8 cellular contexts compared by ENCODE assay signal in genomic region chr1:27605796-27606707, GRCh38. TPM values are rescaled to one million over a fixed set of nuclear protein-coding genes. Genes with fewer than 3 reads are reported as not detected.
DNase-seq lines count a peak whose midpoint lies in the region; ATAC-seq and TF ChIP-seq lines count a peak whose summit lies in the region.

No MANE protein-coding gene starts in this region.

- no peak overlapping the region for H3K4me3 ChIP-seq in AG04450 (ENCODE audit: low read depth, low read length)
- no peak overlapping the region for H3K4me3 ChIP-seq in mucosa of descending colon
- no peak overlapping the region for H3K4me3 ChIP-seq in tibial artery

- POLR2A ChIA-PET in AG04450 (lab: Yijun Ruan, JAX), result interaction anchor here (0.7 to 1.9 kb wide), 3 partner anchors 49 to 241 kb away, joined by 3 to 11 read pairs (median 11); no protein-coding TSS in a partner anchor

- CTCF ChIA-PET in AG04450 (lab: Charles Lee), result interaction anchor here (0.6 to 10.7 kb wide), 49 partner anchors 9 to 720 kb away, joined by 3 to 180 read pairs (median 4); partner anchors contain the start of gene GPR3

- intact Hi-C loops in mucosa of descending colon (cut with DNase I, micrococcal nuclease) (loop anchor here (5.0 to 10.0 kb wide), 2 partner anchors 56 to 191 kb away; no protein-coding TSS in a partner anchor), tibial artery (cut with DNase I; ENCODE audit: low total_unique reads) (loop anchor here (2.0 to 10.0 kb wide), 2 partner anchors 203 to 301 kb away; no protein-coding TSS in a partner anchor)

- H3K36me3 ChIP-seq in mucosa of descending colon (ENCODE audit: low read depth) (no peaks in the 10 kb centered on the region), tibial artery (no peaks in the 10 kb centered on the region)

- DNase-seq in AG04450 (ENCODE audit: low read depth, low spot score), result peak; percentile 44
- DNase-seq in NCI-H345 (lab: John Stamatoyannopoulos, UW), result peak; percentile 59
- DNase-seq in activated CD4-positive, alpha-beta T cell treated with anti-CD3 and anti-CD28 coated beads for 48 hours, result peak; percentile 68
- peak; percentile 75 for DNase-seq in dermis blood vessel endothelial cell
- peak in 2 of 3 donors; percentile 57 to 66 for DNase-seq in mucosa of descending colon
- no peak for DNase-seq in tibial artery

- TF ChIP-seq CTCF in AG04450 (IDR thresholded peaks at IDR 0.05; ENCODE audit: low read depth, low read length) (peak; percentile 89), GM12874 (IDR thresholded peaks at IDR 0.05; ENCODE audit: insufficient read depth, low read depth, low read length) (peak; percentile 82), mucosa of descending colon (IDR thresholded peaks at IDR 0.05) (peak; percentile 53), tibial artery (IDR thresholded peaks at IDR 0.05) (peak; percentile 84 to 91)

- H3K27me3 ChIP-seq in AG04450 (ENCODE audit: control insufficient read depth, insufficient read depth, low read length) (peaks cover 6% of the 10 kb centered on the region), tibial artery (peaks cover 0 to 4% of the 10 kb centered on the region in 2 donors)

- ATAC-seq in mucosa of descending colon (no peak), HG03025 (IDR thresholded peaks at IDR 0.05; ENCODE audit: low FRiP score, unreplicated experiment) (no peak)

- H3K9me3 ChIP-seq in AG04450 (ENCODE audit: control insufficient read depth, insufficient read depth, low read length), result no peaks in the 10 kb centered on the region; the same call in 1 of the 2 replicates
- H3K9me3 ChIP-seq in mucosa of descending colon, result no peaks in the 10 kb centered on the region
- H3K9me3 ChIP-seq in tibial artery, result no peaks in the 10 kb centered on the region

- H3K4me1 ChIP-seq in mucosa of descending colon (ENCODE audit: low read depth) (peaks cover 16% of the 10 kb centered on the region), tibial artery (peaks cover 0 to 21% (median 15%) of the 10 kb centered on the region in 4 donors)

- H3K27ac ChIP-seq in AG04450 (ENCODE audit: low read depth, low read length) (no peak overlapping the region), tibial artery (no peak overlapping the region)

RNA-seq across cellular contexts. Expression of gene AHDC1, which starts 2.1 kb away (rescaled TPM):
- 2.8 and 3.0 TPM in 2 replicates for polyA plus RNA-seq in AG04450 (2011; rRNA removed)
- polyA minus RNA-seq in AG04450 (2011; rRNA and poly(A)+ RNA removed), result 3.7 and 5.3 TPM in 2 replicates
- 7.1 and 16.0 TPM in 2 replicates for total RNA-seq in dermis blood vessel endothelial cell
- total RNA-seq in mucosa of descending colon, result 10 to 100 TPM; 13.7 to 58.6 (median 18.7) TPM

RNA-seq across cellular contexts. Expression of gene FGR, which starts 28.9 kb away (rescaled TPM):
- not detected in 2 replicates for polyA plus RNA-seq in AG04450 (2011; rRNA removed)
- not detected in 2 replicates for polyA minus RNA-seq in AG04450 (2011; rRNA and poly(A)+ RNA removed)
- 0.74 and 1.2 TPM in 2 replicates for total RNA-seq in dermis blood vessel endothelial cell
- 1 to 10 TPM; 2.3 to 5.7 (median 5.3) TPM for total RNA-seq in mucosa of descending colon

Comparison
In these comparisons a context has a peak if more than half of its experiments do, and no peak if none do; other contexts are left out.
1. DNase-seq: peak in AG04450 (single experiment), NCI-H345 (single experiment), activated CD4-positive, alpha-beta T cell treated with anti-CD3 and anti-CD28 coated beads for 48 hours (single experiment), dermis blood vessel endothelial cell (single experiment) and mucosa of descending colon (2 of 3); none in tibial artery (0 of 2).
2. Peak in every context shown above with its lines, with median percentiles within 50 percentile points of each other: CTCF ChIP-seq.